Comparison of ENCODE assay signal across 8 cellular contexts in the genomic region with DNA sequence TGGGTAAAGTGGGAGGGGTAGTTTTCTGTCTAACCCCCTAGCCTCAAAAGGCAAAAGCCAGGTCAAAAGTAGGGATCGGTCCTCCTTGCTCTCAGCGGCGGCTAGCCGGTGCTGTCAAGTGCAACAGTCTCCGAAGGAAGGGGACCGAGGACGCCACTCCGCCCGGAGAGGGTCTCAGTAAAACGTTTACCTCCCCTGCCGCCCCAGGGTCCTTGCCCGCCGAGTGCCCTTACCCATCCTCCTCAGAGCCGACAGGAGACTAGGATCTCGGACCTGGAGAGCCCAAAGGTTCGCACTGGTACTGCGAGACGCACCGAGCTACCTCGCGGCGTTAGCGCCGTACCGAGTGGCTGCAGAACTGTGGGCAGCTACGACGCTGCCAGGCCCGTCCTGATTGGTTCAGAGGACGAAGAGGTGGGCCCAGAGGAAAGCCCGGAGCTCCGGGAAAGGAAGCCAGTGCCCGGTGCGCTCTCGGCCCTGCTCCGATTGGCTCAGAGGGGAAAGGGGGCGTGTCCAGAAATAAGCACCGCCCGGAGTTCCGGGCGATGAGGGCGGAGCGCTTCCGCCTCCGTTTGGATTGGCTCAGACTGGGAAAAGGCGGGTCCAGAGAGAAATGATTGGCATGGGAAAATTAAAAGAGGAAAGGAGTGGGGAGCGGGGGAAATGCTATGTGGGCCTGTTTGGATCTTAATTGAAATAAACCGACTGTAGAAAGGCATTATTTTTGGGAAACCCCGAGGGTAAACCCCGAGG. TPM values are rescaled to one million over a fixed set of nuclear protein-coding genes. Genes with fewer than 3 reads are reported as not detected.
DNase-seq lines count a peak whose midpoint lies in the region; ATAC-seq, FAIRE-seq and TF ChIP-seq lines count a peak whose summit lies in the region.
"Not testable (repeated sequence)": the region's sequence is repeated elsewhere in the genome, so short reads cannot be mapped to it uniquely, and the experiment has no call there.

A gene with protein sequence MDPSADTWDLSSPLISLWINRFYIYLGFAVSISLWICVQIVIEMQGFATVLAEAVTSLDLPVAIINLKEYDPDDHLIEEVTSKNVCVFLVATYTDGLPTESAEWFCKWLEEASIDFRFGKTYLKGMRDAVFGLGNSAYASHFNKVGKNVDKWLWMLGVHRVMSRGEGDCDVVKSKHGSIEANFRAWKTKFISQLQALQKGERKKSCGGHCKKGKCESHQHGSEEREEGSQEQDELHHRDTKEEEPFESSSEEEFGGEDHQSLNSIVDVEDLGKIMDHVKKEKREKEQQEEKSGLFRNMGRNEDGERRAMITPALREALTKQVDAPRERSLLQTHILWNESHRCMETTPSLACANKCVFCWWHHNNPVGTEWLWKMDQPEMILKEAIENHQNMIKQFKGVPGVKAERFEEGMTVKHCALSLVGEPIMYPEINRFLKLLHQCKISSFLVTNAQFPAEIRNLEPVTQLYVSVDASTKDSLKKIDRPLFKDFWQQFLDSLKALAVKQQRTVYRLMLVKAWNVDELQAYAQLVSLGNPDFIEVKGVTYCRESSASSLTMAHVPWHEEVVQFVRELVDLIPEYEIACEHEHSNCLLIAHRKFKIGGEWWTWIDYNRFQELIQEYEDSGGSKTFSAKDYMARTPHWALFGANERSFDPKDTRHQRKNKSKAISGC (minus strand): TSS at position 362 of the 753 bp plus-strand sequence. CDS start 125 bp downstream, at position 237.

- peak within 1 kb of the TSS; percentile 29 for H3K27ac ChIP-seq in CD4-positive, alpha-beta T cell (ENCODE audit: low read depth, low read length)
- peak within 1 kb of the TSS; percentile 62 for H3K27ac ChIP-seq in HepG2 (ENCODE audit: extremely low read length, insufficient read depth, low read length)

- peak within 1 kb of the TSS; percentile 90 for H2AFZ ChIP-seq in HepG2 (ENCODE audit: low read length)

- intact Hi-C loops in CD4-positive, alpha-beta T cell (cut with DNase I, micrococcal nuclease), result loop anchor here (2.0 to 10.0 kb wide), 4 partner anchors 87 to 907 kb away; a partner anchor contains a TSS
- intact Hi-C loops in activated CD4-positive, alpha-beta memory T cell treated with anti-CD3 and anti-CD28 coated beads for 36 hours (cut with micrococcal nuclease), result loop anchor here (2.0 to 10.0 kb wide), 3 partner anchors 51 to 627 kb away; no protein-coding TSS in a partner anchor
- intact Hi-C loops in HepG2 (cut with micrococcal nuclease; ENCODE audit: unreplicated experiment), result loop anchor here (2.0 kb wide), 1 partner anchor 87 kb away; no protein-coding TSS in a partner anchor

- peak within 1 kb of the TSS; percentile 72 for H3K9ac ChIP-seq in HepG2 (ENCODE audit: insufficient read depth, low read depth, low read length)

- not testable (repeated sequence) for H3K9me3 ChIP-seq in CD4-positive, alpha-beta T cell (ENCODE audit: control insufficient read depth, low read length); HepG2 (ENCODE audit: low read length)

- CTCF ChIA-PET in CD4-positive, alpha-beta T cell (lab: Charles Lee); HepG2 (lab: Yijun Ruan, JAX; ENCODE audit: low intra/inter-chr PET ratio, low total read pairs): not testable (repeated sequence)
- CTCF ChIA-PET in activated CD4-positive, alpha-beta memory T cell treated with anti-CD3 and anti-CD28 coated beads for 36 hours (lab: Charles Lee), result interaction anchor here (0.8 to 2.2 kb wide), 2 partner anchors 88 to 89 kb away, joined by 3 to 12 read pairs; no protein-coding TSS in a partner anchor

- H3K27me3 ChIP-seq in CD4-positive, alpha-beta T cell (ENCODE audit: control insufficient read depth, insufficient read depth, low read length); HepG2 (ENCODE audit: control insufficient read depth in 1 of 2, insufficient read depth in 2 of 2, low read length in 2 of 2): not testable (repeated sequence)

- H3K4me1 ChIP-seq in HepG2 (ENCODE audit: insufficient read depth, low read length), result peaks cover 12% of the 10 kb centered on the region

- FAIRE-seq in HepG2 (lab: Jason Lieb, UNC), result peak; percentile 74

- WGBS in HepG2 (ENCODE audit: low lambda C conversion rate), result under 1% methylated on average over 18 of the region's 49 CpGs

- peak within 1 kb of the TSS; percentile 67 to 77 (median 75) for H3K4me3 ChIP-seq in HepG2 (replicated peaks in 1 of 3; ENCODE audit: insufficient read depth in 1 of 3, low read depth in 2 of 3, low read length in 3 of 3)

- peaks cover 28% of the 10 kb centered on the region for H3K4me1 Mint-ChIP-seq in CD4-positive, alpha-beta T cell (ENCODE audit: low read depth)
- H3K4me1 Mint-ChIP-seq in activated CD4-positive, alpha-beta memory T cell treated with anti-CD3 and anti-CD28 coated beads for 36 hours (ENCODE audit: low read depth), result peaks cover 25% of the 10 kb centered on the region

- in situ Hi-C loops in HepG2 (cut with HindIII; ENCODE audit: extremely low pct_ligation_motif_present, low pct_unique_long_range_greater_than_20kb), result not testable (repeated sequence)

- not testable (repeated sequence) for H4K20me1 ChIP-seq in HepG2 (ENCODE audit: insufficient read depth, low read length)

- DNase-seq in CD4-positive, alpha-beta T cell, result peak; percentile 94 to 97 (median 96)
- DNase-seq in NCI-H82 (lab: John Stamatoyannopoulos, UW) (peak; percentile 99), dermis microvascular lymphatic vessel endothelial cell (ENCODE audit: low read depth in 2 of 2) (peak; percentile 95 to 98), HepG2 (ENCODE audit: low spot score) (peak; percentile 96)
- peak; percentile 99 for DNase-seq in activated CD4-positive, alpha-beta memory T cell treated with anti-CD3 and anti-CD28 coated beads for 36 hours
- peak; percentile 94 to 95 for DNase-seq in stimulated activated CD4-positive, alpha-beta T cell treated with anti-CD3 and anti-CD28 coated beads, Interleukin-2, amount 100 ng/mL, for 48 hours

- peaks cover 1 to 13% of the 10 kb centered on the region in 2 experiments; a peak in 3 of 5 replicates for H3K36me3 ChIP-seq in HepG2 (replicated peaks in 1 of 2; ENCODE audit: control insufficient read depth in 1 of 2, insufficient read depth in 2 of 2, low read length in 2 of 2)

- H3K36me3 Mint-ChIP-seq in CD4-positive, alpha-beta T cell (ENCODE audit: low read depth), result peaks cover 34% of the 10 kb centered on the region
- peaks cover 14% of the 10 kb centered on the region for H3K36me3 Mint-ChIP-seq in activated CD4-positive, alpha-beta memory T cell treated with anti-CD3 and anti-CD28 coated beads for 36 hours

- peak; percentile 77 for ATAC-seq in CD4-positive, alpha-beta T cell (ENCODE audit: poor library complexity)
- ATAC-seq in GM19452 (IDR thresholded peaks at IDR 0.05; ENCODE audit: unreplicated experiment), result peak; percentile 91
- ATAC-seq in HG03575 (IDR thresholded peaks at IDR 0.05; ENCODE audit: extremely low read depth, insufficient number of reproducible peaks, low FRiP score, unreplicated experiment), result peak; percentile 67
- peak; percentile 97 for ATAC-seq in HepG2

- H3K4me3 Mint-ChIP-seq in CD4-positive, alpha-beta T cell, result peak within 1 kb of the TSS; percentile 97
- H3K4me3 Mint-ChIP-seq in activated CD4-positive, alpha-beta memory T cell treated with anti-CD3 and anti-CD28 coated beads for 36 hours, result peak within 1 kb of the TSS; percentile 97

- POLR2A ChIA-PET in CD4-positive, alpha-beta T cell (lab: Charles Lee), result interaction anchor here (0.9 kb wide), 1 partner anchor 87 kb away, joined by 3 read pairs; no protein-coding TSS in a partner anchor
- POLR2A ChIA-PET in activated CD4-positive, alpha-beta memory T cell treated with anti-CD3 and anti-CD28 coated beads for 36 hours (lab: Charles Lee), result interaction anchor here (0.6 kb wide), 1 partner anchor 1830 kb away, joined by 4 read pairs; a partner anchor contains a TSS
- POLR2A ChIA-PET in HepG2 (lab: Yijun Ruan, JAX), result interaction anchor here (0.7 to 1.8 kb wide), 4 partner anchors 15 to 90 kb away, joined by 3 to 8 read pairs (median 3); no protein-coding TSS in a partner anchor

- TF ChIP-seq POLR2A in HepG2 (IDR thresholded peaks at IDR 0.05; ENCODE audit: insufficient read depth in 1 of 2, low read depth in 2 of 2, low read length in 2 of 2), result peak; percentile 90

- H3K4me2 ChIP-seq in HepG2 (ENCODE audit: low read depth, low read length), result peak within 1 kb of the TSS; percentile 79

- not testable (repeated sequence) for BruUV-seq in HepG2 (replicated peaks; lab: Mats Ljungman, UMichigan)

- peak within 1 kb of the TSS; percentile 94 for H3K27ac Mint-ChIP-seq in CD4-positive, alpha-beta T cell
- H3K27ac Mint-ChIP-seq in activated CD4-positive, alpha-beta memory T cell treated with anti-CD3 and anti-CD28 coated beads for 36 hours, result peak within 1 kb of the TSS; percentile 94

- not testable (repeated sequence) for TF ChIP-seq CTCF in CD4-positive, alpha-beta T cell (IDR thresholded peaks at IDR 0.05); HepG2 (CRISPR knock-in tag; IDR thresholded peaks at IDR 0.05)

- TF ChIP-seq EP300 in HepG2 (IDR thresholded peaks at IDR 0.05; ENCODE audit: low read depth in 2 of 2, low read length in 2 of 2); HepG2 (CRISPR knock-in tag; IDR thresholded peaks at IDR 0.05; ENCODE audit: borderline replicate concordance): not testable (repeated sequence)

- H3K27me3 Mint-ChIP-seq in CD4-positive, alpha-beta T cell; activated CD4-positive, alpha-beta memory T cell treated with anti-CD3 and anti-CD28 coated beads for 36 hours: not testable (repeated sequence)

- not testable (repeated sequence) for TF ChIP-seq RAD21 in HepG2 (CRISPR knock-in tag; IDR thresholded peaks at IDR 0.05)

- not testable (repeated sequence) for H3K9me3 Mint-ChIP-seq in CD4-positive, alpha-beta T cell; activated CD4-positive, alpha-beta memory T cell treated with anti-CD3 and anti-CD28 coated beads for 36 hours

- H3K79me2 ChIP-seq in HepG2 (ENCODE audit: insufficient read depth, low read length), result peaks cover 17% of the 10 kb centered on the region

RNA-seq across cellular contexts. Expression of the gene that starts here (rescaled TPM):
- total RNA-seq in CD4-positive, alpha-beta T cell, result 1 to 10 TPM; 3.6 to 4.0 TPM
- 1 to 10 TPM; 2.9 to 3.8 TPM for total RNA-seq in activated CD4-positive, alpha-beta memory T cell treated with anti-CD3 and anti-CD28 coated beads for 36 hours
- total RNA-seq in dermis microvascular lymphatic vessel endothelial cell (1.4 and 3.7 TPM in 2 replicates), HepG2 (2016; rRNA removed; fragmentation: Illumina TruSeq; extraction: Trizol) (3.3 and 5.5 TPM in 2 replicates)
- total RNA-seq in HepG2 (2016; cell fraction: cytosol; rRNA removed; fragmentation: Illumina TruSeq; extraction: Trizol; ENCODE audit: low read depth), result 1.5 and 1.6 TPM in 2 replicates
- 2.8 and 5.6 TPM in 2 replicates for total RNA-seq in HepG2 (2016; cell fraction: insoluble cytoplasmic fraction; rRNA removed; fragmentation: Illumina TruSeq; extraction: Trizol)
- total RNA-seq in HepG2 (2016; cell fraction: membrane; rRNA removed; fragmentation: Illumina TruSeq; extraction: Trizol), result 1.2 and 1.3 TPM in 2 replicates
- 9.3 and 10.6 TPM in 2 replicates for total RNA-seq in HepG2 (2016; cell fraction: nucleus; rRNA removed; fragmentation: Illumina TruSeq; extraction: Trizol)
- polyA plus RNA-seq in HepG2 (2011; rRNA removed), result 1.8 and 2.0 TPM in 2 replicates
- polyA plus RNA-seq in HepG2 (2011; cell fraction: cytosol; rRNA removed), result 1.1 and 1.4 TPM in 2 replicates
- 1.1 and 1.4 TPM in 2 replicates for polyA plus RNA-seq in HepG2 (2011; cell fraction: nucleus; rRNA removed)
- 1.9 TPM in 2 replicates for polyA plus RNA-seq in HepG2 (2012)
- 0.45 and 0.68 TPM in 2 replicates for polyA plus RNA-seq in HepG2 (2016; cell fraction: cytosol; fragmentation: Illumina TruSeq; extraction: Trizol; ENCODE audit: low read depth)
- polyA plus RNA-seq in HepG2 (2016; cell fraction: insoluble cytoplasmic fraction; fragmentation: Illumina TruSeq; extraction: Trizol; ENCODE audit: low read depth), result 1.6 and 1.9 TPM in 2 replicates
- polyA plus RNA-seq in HepG2 (2016; cell fraction: membrane; fragmentation: Illumina TruSeq; extraction: Trizol; ENCODE audit: low read depth), result 0.79 and 1.1 TPM in 2 replicates
- polyA plus RNA-seq in HepG2 (2016; cell fraction: nucleus; fragmentation: Illumina TruSeq; extraction: Trizol; ENCODE audit: insufficient read depth, low read depth), result 4.3 and 4.4 TPM in 2 replicates
- polyA minus RNA-seq in HepG2 (2011; rRNA and poly(A)+ RNA removed; ENCODE audit: low replicate concordance), result 2.6 and 4.8 TPM in 2 replicates
- polyA minus RNA-seq in HepG2 (2011; cell fraction: cytosol; rRNA and poly(A)+ RNA removed), result 1.6 and 2.0 TPM in 2 replicates
- 8.5 and 9.2 TPM in 2 replicates for polyA minus RNA-seq in HepG2 (2011; cell fraction: nucleus; rRNA and poly(A)+ RNA removed)

Comparison
In these comparisons a context has a peak if more than half of its experiments do, and no peak if none do; other contexts are left out.
1. Peak in every context shown above with its lines: DNase-seq, ATAC-seq, H3K4me3 ChIP-seq and H3K27ac ChIP-seq.